ENCODE assay signal across 1 cellular context in the genomic region with DNA sequence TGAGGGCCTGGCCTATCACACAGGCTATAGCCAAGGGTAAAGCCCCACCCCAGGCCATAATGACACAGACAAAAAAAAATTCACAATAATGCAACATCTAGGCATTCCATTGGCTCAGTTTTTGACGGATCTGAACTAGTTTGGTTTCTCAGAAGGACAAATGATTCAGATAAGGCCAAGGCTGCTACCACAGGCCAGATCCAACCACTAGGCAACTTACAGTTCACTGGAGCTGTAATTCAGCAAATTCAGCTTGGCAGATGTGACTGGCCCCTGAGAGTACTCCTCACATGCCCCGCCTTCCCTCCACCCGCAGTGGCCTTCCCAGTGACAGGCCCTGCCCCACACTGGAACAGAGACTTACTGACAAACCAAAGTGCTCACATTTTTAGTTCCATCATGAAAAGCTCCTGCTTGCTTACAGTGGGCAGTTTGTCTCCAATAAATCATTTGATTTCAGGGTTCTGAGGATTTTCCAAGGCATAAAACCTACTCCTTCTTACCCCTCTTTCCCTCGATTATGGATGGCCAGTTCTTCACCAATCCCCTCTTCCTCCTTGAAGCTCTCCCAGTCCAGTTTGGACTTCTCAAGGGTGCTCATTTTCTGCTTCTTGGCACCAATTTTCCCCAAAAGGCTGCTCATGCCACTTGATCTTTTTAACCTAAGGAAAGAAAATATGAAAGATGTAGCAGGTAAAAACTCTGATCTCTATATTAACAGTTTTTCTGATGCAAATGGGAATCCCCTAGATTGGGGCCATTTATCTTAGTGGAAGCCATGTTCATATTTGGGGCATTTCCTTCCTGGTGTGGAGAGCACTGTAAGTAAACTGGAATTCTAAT.
TF ChIP-seq lines count a peak whose summit lies in the region.

No MANE protein-coding gene starts in this region.

TF ChIP-seq in K562, 482 proteins besides CTCF, POLR2A, EP300 and RAD21 (continued from another document):
- TF ChIP-seq, protein P1, sequence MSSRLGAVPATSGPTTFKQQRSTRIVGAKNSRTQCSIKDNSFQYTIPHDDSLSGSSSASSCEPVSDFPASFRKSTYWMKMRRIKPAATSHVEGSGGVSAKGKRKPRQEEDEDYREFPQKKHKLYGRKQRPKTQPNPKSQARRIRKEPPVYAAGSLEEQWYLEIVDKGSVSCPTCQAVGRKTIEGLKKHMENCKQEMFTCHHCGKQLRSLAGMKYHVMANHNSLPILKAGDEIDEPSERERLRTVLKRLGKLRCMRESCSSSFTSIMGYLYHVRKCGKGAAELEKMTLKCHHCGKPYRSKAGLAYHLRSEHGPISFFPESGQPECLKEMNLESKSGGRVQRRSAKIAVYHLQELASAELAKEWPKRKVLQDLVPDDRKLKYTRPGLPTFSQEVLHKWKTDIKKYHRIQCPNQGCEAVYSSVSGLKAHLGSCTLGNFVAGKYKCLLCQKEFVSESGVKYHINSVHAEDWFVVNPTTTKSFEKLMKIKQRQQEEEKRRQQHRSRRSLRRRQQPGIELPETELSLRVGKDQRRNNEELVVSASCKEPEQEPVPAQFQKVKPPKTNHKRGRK (tag; IDR thresholded peaks at IDR 0.05): no peak
- TF ChIP-seq, protein P2, sequence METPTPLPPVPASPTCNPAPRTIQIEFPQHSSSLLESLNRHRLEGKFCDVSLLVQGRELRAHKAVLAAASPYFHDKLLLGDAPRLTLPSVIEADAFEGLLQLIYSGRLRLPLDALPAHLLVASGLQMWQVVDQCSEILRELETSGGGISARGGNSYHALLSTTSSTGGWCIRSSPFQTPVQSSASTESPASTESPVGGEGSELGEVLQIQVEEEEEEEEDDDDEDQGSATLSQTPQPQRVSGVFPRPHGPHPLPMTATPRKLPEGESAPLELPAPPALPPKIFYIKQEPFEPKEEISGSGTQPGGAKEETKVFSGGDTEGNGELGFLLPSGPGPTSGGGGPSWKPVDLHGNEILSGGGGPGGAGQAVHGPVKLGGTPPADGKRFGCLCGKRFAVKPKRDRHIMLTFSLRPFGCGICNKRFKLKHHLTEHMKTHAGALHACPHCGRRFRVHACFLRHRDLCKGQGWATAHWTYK (CRISPR knock-in tag; IDR thresholded peaks at IDR 0.05): 0 out of 2 replicates have a peak, but pooled peaks have one; percentile 47
- TF ChIP-seq MIER1 (IDR thresholded peaks at IDR 0.05; ENCODE audit: low read depth) (no peak), ZNF384 (IDR thresholded peaks at IDR 0.05; ENCODE audit: low read depth, low read length) (0 out of 2 replicates have a peak, but pooled peaks have one; percentile 24), HDAC8 (tag; IDR thresholded peaks at IDR 0.05) (no peak)
- TF ChIP-seq, protein P3, sequence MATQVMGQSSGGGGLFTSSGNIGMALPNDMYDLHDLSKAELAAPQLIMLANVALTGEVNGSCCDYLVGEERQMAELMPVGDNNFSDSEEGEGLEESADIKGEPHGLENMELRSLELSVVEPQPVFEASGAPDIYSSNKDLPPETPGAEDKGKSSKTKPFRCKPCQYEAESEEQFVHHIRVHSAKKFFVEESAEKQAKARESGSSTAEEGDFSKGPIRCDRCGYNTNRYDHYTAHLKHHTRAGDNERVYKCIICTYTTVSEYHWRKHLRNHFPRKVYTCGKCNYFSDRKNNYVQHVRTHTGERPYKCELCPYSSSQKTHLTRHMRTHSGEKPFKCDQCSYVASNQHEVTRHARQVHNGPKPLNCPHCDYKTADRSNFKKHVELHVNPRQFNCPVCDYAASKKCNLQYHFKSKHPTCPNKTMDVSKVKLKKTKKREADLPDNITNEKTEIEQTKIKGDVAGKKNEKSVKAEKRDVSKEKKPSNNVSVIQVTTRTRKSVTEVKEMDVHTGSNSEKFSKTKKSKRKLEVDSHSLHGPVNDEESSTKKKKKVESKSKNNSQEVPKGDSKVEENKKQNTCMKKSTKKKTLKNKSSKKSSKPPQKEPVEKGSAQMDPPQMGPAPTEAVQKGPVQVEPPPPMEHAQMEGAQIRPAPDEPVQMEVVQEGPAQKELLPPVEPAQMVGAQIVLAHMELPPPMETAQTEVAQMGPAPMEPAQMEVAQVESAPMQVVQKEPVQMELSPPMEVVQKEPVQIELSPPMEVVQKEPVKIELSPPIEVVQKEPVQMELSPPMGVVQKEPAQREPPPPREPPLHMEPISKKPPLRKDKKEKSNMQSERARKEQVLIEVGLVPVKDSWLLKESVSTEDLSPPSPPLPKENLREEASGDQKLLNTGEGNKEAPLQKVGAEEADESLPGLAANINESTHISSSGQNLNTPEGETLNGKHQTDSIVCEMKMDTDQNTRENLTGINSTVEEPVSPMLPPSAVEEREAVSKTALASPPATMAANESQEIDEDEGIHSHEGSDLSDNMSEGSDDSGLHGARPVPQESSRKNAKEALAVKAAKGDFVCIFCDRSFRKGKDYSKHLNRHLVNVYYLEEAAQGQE (CRISPR knock-in tag; IDR thresholded peaks at IDR 0.05; ENCODE audit: low read depth): no peak
